In the genomic region with DNA sequence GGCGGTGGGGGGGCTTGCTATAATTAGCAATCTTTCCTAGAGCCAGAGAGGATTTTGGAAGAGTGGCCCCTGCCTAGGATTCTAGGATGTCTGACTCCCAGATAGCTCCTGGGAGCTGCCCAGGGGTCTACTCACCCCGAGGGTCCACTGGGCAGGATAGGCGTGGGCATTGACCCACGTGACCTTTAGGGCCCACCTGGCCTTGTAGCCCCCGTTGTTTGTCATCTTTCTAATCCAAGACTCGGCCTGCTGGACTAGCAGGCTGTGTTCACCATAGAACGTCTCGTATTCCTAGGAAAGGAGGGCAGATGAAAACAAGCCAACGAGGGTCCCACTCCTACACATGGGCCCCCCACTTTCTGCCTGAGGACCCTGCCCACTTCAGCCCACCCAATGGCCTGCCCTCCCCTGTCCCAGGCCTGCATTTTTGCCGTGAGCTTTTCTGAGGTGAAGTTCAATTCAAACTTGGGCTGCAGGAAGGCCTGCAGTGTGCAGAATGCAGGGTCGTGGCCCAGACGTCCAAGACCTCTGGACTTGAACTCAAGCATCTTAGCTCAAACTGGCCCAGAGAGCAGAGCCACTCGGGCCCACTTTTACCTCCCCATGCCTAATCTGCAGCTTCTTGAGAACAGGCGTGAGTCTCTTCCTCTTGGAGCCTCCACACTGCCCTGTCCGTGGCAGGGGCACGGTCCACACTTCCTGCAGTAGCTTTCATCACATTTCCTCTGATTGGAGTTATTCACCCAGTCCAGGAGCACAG, we compare ENCODE assay signal across 2 cellular contexts.
TF ChIP-seq lines count a peak whose summit lies in the region.

No MANE protein-coding gene starts in this region.

TF ChIP-seq in IMR-90, 13 proteins besides CTCF, POLR2A, EP300 and RAD21:
- TF ChIP-seq ELK1 (IDR thresholded peaks at IDR 0.05; ENCODE audit: borderline replicate concordance, low read depth, low read length) (no peak), CEBPB (IDR thresholded peaks at IDR 0.05; ENCODE audit: low read depth, low read length) (no peak), FOS (IDR thresholded peaks at IDR 0.05; ENCODE audit: low read depth, low read length) (no peak), CHD1 (IDR thresholded peaks at IDR 0.05; ENCODE audit: low read depth, low read length) (no peak), RCOR1 (IDR thresholded peaks at IDR 0.05; ENCODE audit: insufficient replicate concordance, low read length) (no peak), MAFK (IDR thresholded peaks at IDR 0.05; ENCODE audit: low read depth, low read length) (no peak), NFE2L2 (IDR thresholded peaks at IDR 0.05; ENCODE audit: low read depth, low read length) (no peak), MAZ (IDR thresholded peaks at IDR 0.05; ENCODE audit: borderline replicate concordance, low read depth, low read length) (no peak), SMC3 (IDR thresholded peaks at IDR 0.05; ENCODE audit: low read depth, low read length) (no peak), RFX5 (IDR thresholded peaks at IDR 0.05; ENCODE audit: low read depth, low read length) (no peak), MXI1 (IDR thresholded peaks at IDR 0.05; ENCODE audit: borderline replicate concordance, low read depth, low read length) (no peak), USF2 (IDR thresholded peaks at IDR 0.05; ENCODE audit: low read depth, low read length) (no peak), BHLHE40 (IDR thresholded peaks at IDR 0.05; ENCODE audit: low read depth, low read length) (no peak)

TF ChIP-seq in endothelial cell of umbilical vein, 7 proteins besides CTCF, POLR2A, EP300 and RAD21:
- TF ChIP-seq FOS (IDR thresholded peaks at IDR 0.05; ENCODE audit: borderline replicate concordance, insufficient read depth, low read length) (no peak), MYC (IDR thresholded peaks at IDR 0.05; ENCODE audit: low read depth, low read length) (no peak), GATA2 (IDR thresholded peaks at IDR 0.05; ENCODE audit: insufficient read depth, insufficient read length, low read depth, low read length) (peak; percentile 27), POLR2AphosphoS5 (IDR thresholded peaks at IDR 0.05; ENCODE audit: insufficient read depth, low read depth, low read length) (no peak)
TF ChIP-seq in endothelial cell of umbilical vein: peak in this region for 1.
